16 cellular contexts compared by ENCODE assay signal in the genomic region with DNA sequence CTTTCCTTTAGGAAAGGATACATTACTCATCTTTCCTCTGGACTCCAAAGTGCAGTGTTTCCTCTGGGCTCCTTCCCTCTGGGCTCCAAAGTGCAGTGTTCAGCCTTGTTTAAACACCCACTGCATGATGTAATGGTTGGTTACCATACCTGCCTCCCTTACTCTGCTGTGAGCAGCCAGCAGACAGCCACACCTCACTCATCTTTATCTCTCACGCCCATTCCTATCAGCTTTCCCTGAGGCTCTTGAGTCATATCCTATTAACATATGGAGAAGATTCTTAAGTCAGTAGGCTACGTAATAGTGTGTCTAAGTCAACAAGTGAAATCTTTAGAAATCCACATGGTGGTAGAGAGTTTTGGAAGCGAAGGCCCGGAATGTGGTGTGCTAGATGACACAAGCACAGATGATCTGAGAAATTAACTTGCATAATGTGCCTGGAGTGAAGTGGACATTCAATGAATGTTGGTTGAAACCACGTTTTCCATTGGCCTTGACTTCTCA.
A peak's percentile ranks its signal among the peaks of the same experiment; 100 is the strongest.
DNase-seq lines count a peak whose midpoint lies in the region; ATAC-seq, FAIRE-seq and TF ChIP-seq lines count a peak whose summit lies in the region.
"Had no signal": no experiment of that assay in that cellular context is flagged by ENCODE, and none has a peak within 500 bp of the region (broad histone marks: within the 10 kb centered on the region; RNA-seq: fewer than 3 reads in every experiment).

No MANE protein-coding gene starts in this region.

- H3K36me3 ChIP-seq in H1 (ENCODE audit: control insufficient read depth in 2 of 4, insufficient read depth in 4 of 4, low read length in 3 of 4) (no peaks in the 10 kb centered on the region), right lobe of liver (no peaks in the 10 kb centered on the region)
- H3K36me3 ChIP-seq: left lung had no signal

- no peak overlapping the region for H3K14ac ChIP-seq in H1 (ENCODE audit: insufficient read length)

- intact Hi-C loops in right lobe of liver (cut with DNase I), result no loop called here

- CTCF ChIA-PET in H1 (lab: Charles Lee; ENCODE audit: partially characterized antibody), result interaction anchor here (0.6 kb wide), 1 partner anchor 784 kb away, joined by 3 read pairs; no protein-coding TSS in a partner anchor

- FAIRE-seq in H1 (lab: Jason Lieb, UNC), result no peak
- FAIRE-seq: GM12892 had no signal

- no peak for TF ChIP-seq EP300 in H1 (IDR thresholded peaks at IDR 0.05; ENCODE audit: borderline replicate concordance in 1 of 2, low read depth in 2 of 2, low read length in 2 of 2)

- H4K5ac ChIP-seq in H1 (ENCODE audit: insufficient read length, low read depth, low read length), result no peak overlapping the region

- 0 out of 2 replicates have a peak overlapping the region, but pooled peaks have one; percentile 21 for H2BK12ac ChIP-seq in H1 (ENCODE audit: low read depth, low read length)

- H3K79me2 ChIP-seq in H1 (ENCODE audit: control insufficient read depth in 1 of 2, insufficient read depth in 2 of 2, low read length in 2 of 2), result no peaks in the 10 kb centered on the region

- TF ChIP-seq RAD21 in H1 (IDR thresholded peaks at IDR 0.05 in 1 of 2, conservative IDR thresholded peaks at IDR 0.05 in 1 of 2; ENCODE audit: low read depth in 2 of 2, low read length in 2 of 2), result no peak

- H3K4me3 ChIP-seq in H1 (ENCODE audit: extremely low read depth in 1 of 4, insufficient read depth in 2 of 4, low read depth in 3 of 4, low read length in 4 of 4), result no peak overlapping the region
- H3K4me3 ChIP-seq in right lobe of liver, result no peak overlapping the region
- H3K4me3 ChIP-seq: left lung had no signal

- H3K4me1 ChIP-seq in H1 (replicated peaks in 1 of 4; ENCODE audit: control insufficient read depth in 3 of 4, insufficient read depth in 4 of 4, low read length in 3 of 4) (peaks cover 0 to 8% (median 3%) of the 10 kb centered on the region in 4 experiments; a peak in 3 of 7 replicates), right lobe of liver (no peaks in the 10 kb centered on the region)
- H3K4me1 ChIP-seq: left lung had no signal

- H3K9ac ChIP-seq in H1 (replicated peaks in 1 of 4; ENCODE audit: extremely low read depth in 1 of 4, low read depth in 3 of 4, low read length in 3 of 4), result no peak overlapping the region

- H3K23ac ChIP-seq in H1 (ENCODE audit: insufficient read length), result no peak overlapping the region

- no peaks in the 10 kb centered on the region for H4K20me1 ChIP-seq in H1 (replicated peaks in 1 of 2; ENCODE audit: control insufficient read depth in 1 of 2, insufficient read depth in 2 of 2, low read length in 2 of 2)

- H3K9me3 ChIP-seq in H1 (ENCODE audit: insufficient read depth in 2 of 2, low read depth in 1 of 2, low read length in 1 of 2) (no peaks in the 10 kb centered on the region), right lobe of liver (no peaks in the 10 kb centered on the region)
- H3K9me3 ChIP-seq: left lung had no signal

- ATAC-seq in right lobe of liver, result peak; percentile 65 to 99 (median 81)
- no peak for ATAC-seq in GM21526 (IDR thresholded peaks at IDR 0.05; ENCODE audit: low FRiP score, unreplicated experiment)
- ATAC-seq: left lung had no signal

- H3K18ac ChIP-seq in H1 (ENCODE audit: extremely low read depth, low read length), result no peak overlapping the region

- peak overlapping the region; percentile 18; the same call in 1 of the 2 replicates for H2BK15ac ChIP-seq in H1 (ENCODE audit: low read length)

- H3K27me3 ChIP-seq in H1 (replicated peaks in 1 of 4; ENCODE audit: control insufficient read depth in 3 of 4, extremely low read depth in 1 of 4, insufficient read depth in 3 of 4, low read length in 3 of 4), result no peaks in the 10 kb centered on the region
- H3K27me3 ChIP-seq in right lobe of liver, result no peaks in the 10 kb centered on the region
- H3K27me3 ChIP-seq: left lung had no signal

- WGBS in H1 (ENCODE audit: extremely low coverage in 1 of 2, insufficient coverage in 1 of 2, insufficient read length in 1 of 2, insufficient replicate concordance in 2 of 2, low coverage in 1 of 2, low lambda C conversion rate in 2 of 2, missing lambda C conversion rate in 1 of 2), 2 experiments, result 89% methylated on average over 5 of the region's 5 CpGs; no CpG with 5 or more reads in 1 of the 2 experiments
- 84% methylated on average over 5 of the region's 5 CpGs for WGBS in right lobe of liver (ENCODE audit: insufficient coverage, low coverage, low lambda C conversion rate, missing lambda C conversion rate)

- no peak overlapping the region for H2BK5ac ChIP-seq in H1 (ENCODE audit: low read depth, low read length)

- H3K56ac ChIP-seq in H1 (replicated peaks; ENCODE audit: insufficient read length, low read depth, low read length), result no peak overlapping the region

- H4K91ac ChIP-seq in H1 (replicated peaks; ENCODE audit: insufficient read length, low read length), result no peak overlapping the region

- H3K4me2 ChIP-seq in H1 (ENCODE audit: insufficient read depth in 1 of 2, low read depth in 2 of 2, low read length in 2 of 2), result 0 out of 4 replicates have a peak overlapping the region, but pooled peaks of 1 of the 2 experiments have one; percentile 2

- DNase-seq in EL (peak; percentile 50), OCI-M1 (lab: John Stamatoyannopoulos, UW) (peak; percentile 4), H1 (ENCODE audit: low read depth in 1 of 2, low spot score in 2 of 2) (no peak), right lobe of liver (no peak), NCI-H1417 (lab: John Stamatoyannopoulos, UW) (no peak), NCI-H526 (lab: John Stamatoyannopoulos, UW) (no peak), kidney glomerular epithelial cell (lab: John Stamatoyannopoulos, UW) (no peak)
- DNase-seq: activated CD4-positive, alpha-beta T cell treated with anti-CD3 and anti-CD28 coated beads, Interleukin-2, amount 50 U/mL, for 48 hours; activated gamma-delta T cell treated with Interleukin-2 at 50 U/mL for 16 hours; amniotic stem cell; left lung; NCI-H1436; stimulated activated naive CD4-positive, alpha-beta T cell treated with Interleukin-2 at 50 U/mL for 16 hours had no signal

- no peak overlapping the region for H2AFZ ChIP-seq in H1 (ENCODE audit: low read length)

- TF ChIP-seq CTCF in H1 (IDR thresholded peaks at IDR 0.05; ENCODE audit: control extremely low read depth in 1 of 3, insufficient read depth in 1 of 3, low read depth in 1 of 3, low read length in 3 of 3) (no peak), right lobe of liver (IDR thresholded peaks at IDR 0.05) (no peak)

- H2BK120ac ChIP-seq in H1 (replicated peaks; ENCODE audit: low read depth, low read length), result no peak overlapping the region

- POLR2A ChIA-PET in H1 (lab: Charles Lee; ENCODE audit: partially characterized antibody), result no interaction called here

- no peaks in the 10 kb centered on the region for H3K79me1 ChIP-seq in H1 (ENCODE audit: low read depth, low read length)

- H3K23me2 ChIP-seq in H1 (ENCODE audit: low read depth, low read length), result no peaks in the 10 kb centered on the region

- H2AK5ac ChIP-seq in H1 (ENCODE audit: low read depth, low read length), result no peak overlapping the region

- TF ChIP-seq POLR2A in H1 (IDR thresholded peaks at IDR 0.05; ENCODE audit: control extremely low read depth in 1 of 2, low read depth in 2 of 2, low read length in 2 of 2) (no peak), right lobe of liver (IDR thresholded peaks at IDR 0.05) (no peak)

- no peak overlapping the region for H3K4ac ChIP-seq in H1 (replicated peaks; ENCODE audit: insufficient read length, low read depth, low read length)

- no peak overlapping the region for H2BK20ac ChIP-seq in H1 (ENCODE audit: low read length)

- no peak overlapping the region for H3K27ac ChIP-seq in H1 (ENCODE audit: low read depth, low read length)
- H3K27ac ChIP-seq in right lobe of liver, result no peak overlapping the region
- H3K27ac ChIP-seq: left lung, VCaP had no signal

- no peak overlapping the region for H4K8ac ChIP-seq in H1 (ENCODE audit: extremely low read depth, insufficient read depth, low read length)

TF ChIP-seq in H1, 55 proteins besides CTCF, POLR2A, EP300 and RAD21:
- TF ChIP-seq CBX5 (IDR thresholded peaks at IDR 0.05; ENCODE audit: low read depth, low read length) (no peak), SAP30 (IDR thresholded peaks at IDR 0.05; ENCODE audit: insufficient read depth, insufficient replicate concordance, low read length) (no peak), KDM5A (IDR thresholded peaks at IDR 0.05; ENCODE audit: low read length) (no peak), SP4 (IDR thresholded peaks at IDR 0.05; ENCODE audit: low read length) (no peak), CHD2 (IDR thresholded peaks at IDR 0.05; ENCODE audit: low read length) (no peak), RXRA (IDR thresholded peaks at IDR 0.05; ENCODE audit: insufficient read depth, low read depth, low read length) (no peak), ATF2 (IDR thresholded peaks at IDR 0.05; ENCODE audit: low read length) (no peak), GABPA (IDR thresholded peaks at IDR 0.05; ENCODE audit: borderline replicate concordance, insufficient read depth, low read length) (no peak), JUN (IDR thresholded peaks at IDR 0.05; ENCODE audit: low read depth, low read length) (no peak), BCL11A (IDR thresholded peaks at IDR 0.05; ENCODE audit: low read depth in 2 of 2, low read length in 2 of 2) (no peak), PHF8 (conservative IDR thresholded peaks at IDR 0.05; ENCODE audit: low read depth, low read length) (no peak), TCF12 (IDR thresholded peaks at IDR 0.05; ENCODE audit: low read depth, low read length) (no peak), CHD1 (IDR thresholded peaks at IDR 0.05; ENCODE audit: low read depth, low read length) (no peak), CTBP2 (IDR thresholded peaks at IDR 0.05; ENCODE audit: borderline replicate concordance, insufficient read depth, insufficient read length, low read length) (no peak), RFX5 (IDR thresholded peaks at IDR 0.05; ENCODE audit: borderline replicate concordance, low read depth, low read length) (no peak), SUZ12 (IDR thresholded peaks at IDR 0.05; ENCODE audit: low read length) (no peak)
- TF ChIP-seq, protein P1, sequence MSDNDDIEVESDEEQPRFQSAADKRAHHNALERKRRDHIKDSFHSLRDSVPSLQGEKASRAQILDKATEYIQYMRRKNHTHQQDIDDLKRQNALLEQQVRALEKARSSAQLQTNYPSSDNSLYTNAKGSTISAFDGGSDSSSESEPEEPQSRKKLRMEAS (IDR thresholded peaks at IDR 0.05), result no peak

Comparison
In these comparisons a context has a peak if more than half of its experiments do, and no peak if none do; other contexts are left out.
1. DNase-seq: peak in EL (single experiment) and OCI-M1 (single experiment); none in H1 (0 of 2), right lobe of liver (0 of 3), NCI-H1417 (0 of 3), NCI-H526 (0 of 2) and kidney glomerular epithelial cell (single experiment).